Comparison of ENCODE assay signal across 8 cellular contexts in the genomic region with DNA sequence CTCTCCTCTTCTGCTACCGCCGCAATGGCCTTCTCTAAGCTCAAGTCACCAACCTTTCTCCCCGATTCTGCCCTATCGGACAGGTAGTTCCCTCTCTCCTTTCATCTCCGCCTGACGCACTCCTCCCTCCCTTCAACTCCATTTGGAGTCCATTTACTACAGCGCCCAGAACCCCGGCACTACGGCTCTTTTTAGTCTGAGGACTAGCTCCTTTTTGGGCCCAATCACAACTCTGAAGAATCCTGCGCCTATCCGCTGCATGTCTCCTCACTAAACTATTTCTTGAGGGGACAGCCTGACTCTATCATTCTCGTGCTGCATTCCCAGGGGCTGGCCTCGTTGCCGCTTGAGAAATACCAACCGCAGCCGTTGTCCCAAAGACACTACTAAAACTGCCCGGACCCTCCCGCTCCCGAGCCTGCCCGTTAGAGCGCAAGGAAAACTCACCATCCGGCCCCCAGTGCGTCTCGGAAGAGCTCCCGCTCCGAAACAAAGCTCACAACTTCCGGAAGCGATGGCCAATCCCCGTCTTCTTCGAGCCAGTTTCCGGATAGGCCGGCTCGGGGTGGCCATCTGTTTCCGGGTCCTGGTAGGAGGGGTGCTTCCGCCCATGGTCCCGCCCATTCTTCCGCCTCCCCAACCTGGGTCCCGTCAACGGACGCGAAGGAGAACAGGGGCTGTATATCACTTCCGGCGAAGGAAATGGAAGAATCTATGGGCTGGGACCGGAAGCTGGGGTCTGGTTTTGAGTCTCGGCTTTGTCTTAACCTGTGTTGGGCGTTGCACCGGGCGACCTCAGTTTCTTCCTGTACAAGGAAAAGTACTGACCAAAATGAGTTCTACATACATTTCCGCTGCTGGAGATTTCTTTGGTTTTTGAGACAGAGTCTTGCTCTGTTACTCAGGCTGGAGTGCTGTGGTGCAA. TPM values are rescaled to one million over a fixed set of nuclear protein-coding genes. Genes with fewer than 3 reads are reported as not detected.
A peak's percentile ranks its signal among the peaks of the same experiment; 100 is the strongest.
DNase-seq lines count a peak whose midpoint lies in the region; ATAC-seq and TF ChIP-seq lines count a peak whose summit lies in the region.

Gene TPRKB, minus strand, starts transcription at position 491 of the 925 bp plus-strand sequence. CDS start 2,776 bp downstream, outside the sequence.

- intact Hi-C loops in T-helper 1 cell treated with Interleukin-12 subunit alpha and Interleukin-12 subunit beta and Interleukin-4 antibody, amounts not matched to agents 30 ng/mL and 1 ng/mL, for 36 hours (cut with micrococcal nuclease) = loop anchor here (1.0 to 10.0 kb wide), 22 partner anchors 40 to 1908 kb away; partner anchors contain the start of genes ALMS1, AUP1, C2orf81 and CCT7
- intact Hi-C loops in left ventricle myocardium inferior (cut with micrococcal nuclease) = no loop called here
- intact Hi-C loops in prostate gland (cut with DNase I) = no loop called here

- TF ChIP-seq CTCF in GM13976 (IDR thresholded peaks at IDR 0.05; ENCODE audit: borderline replicate concordance, control extremely low read depth, extremely low read depth, insufficient read depth, missing control alignments) (no peak), left ventricle myocardium inferior (IDR thresholded peaks at IDR 0.05; ENCODE audit: borderline replicate concordance) (no peak), prostate gland (IDR thresholded peaks at IDR 0.05) (no peak)

- H3K36me3 ChIP-seq in left ventricle myocardium inferior (peaks cover 35% of the 10 kb centered on the region), prostate gland (no peaks in the 10 kb centered on the region), urinary bladder (ENCODE audit: insufficient read depth) (peaks cover 4% of the 10 kb centered on the region)

- DNase-seq in GM13976 (ENCODE audit: low spot score) (peak; percentile 97), NCI-H146 treated with DMSO at 0.1 percent for 48 hours (lab: John Stamatoyannopoulos, UW; ENCODE audit: unreplicated experiment) (peak; percentile 93), amniotic epithelial cell (ENCODE audit: low read depth) (peak; percentile 98), left ventricle myocardium inferior (peak; percentile 95), prostate gland (ENCODE audit: low spot score) (peak; percentile 93)

- peak within 1 kb of the TSS; percentile 91 for H3K4me3 ChIP-seq in left ventricle myocardium inferior
- peak within 1 kb of the TSS; percentile 60 to 78 for H3K4me3 ChIP-seq in prostate gland
- H3K4me3 ChIP-seq in urinary bladder (ENCODE audit: low read depth, low read length) = peak within 1 kb of the TSS; percentile 77

- H3K4me1 ChIP-seq in left ventricle myocardium inferior (peaks cover 26% of the 10 kb centered on the region), prostate gland (replicated peaks) (peaks cover 10% of the 10 kb centered on the region), urinary bladder (ENCODE audit: insufficient read depth) (no peaks in the 10 kb centered on the region)

- H3K9me3 ChIP-seq in left ventricle myocardium inferior (replicated peaks) (no peaks in the 10 kb centered on the region), prostate gland (no peaks in the 10 kb centered on the region)

- peak; percentile 25 for TF ChIP-seq POLR2A in prostate gland (IDR thresholded peaks at IDR 0.05)

- 1% methylated on average over 49 of the region's 49 CpGs for WGBS in prostate gland
- WGBS in urinary bladder = under 1% methylated on average over 49 of the region's 49 CpGs

- ATAC-seq in HG02870 (IDR thresholded peaks at IDR 0.05; ENCODE audit: unreplicated experiment) = peak; percentile 96

- H3K27me3 ChIP-seq in left ventricle myocardium inferior (ENCODE audit: low read depth) (no peaks in the 10 kb centered on the region), prostate gland (replicated peaks; ENCODE audit: insufficient read depth) (no peaks in the 10 kb centered on the region)

- in situ Hi-C loops in GM13976 (cut with MboI; ENCODE audit: low sequenced_read_pairs, unreplicated experiment) = no loop called here

- peak within 1 kb of the TSS; percentile 88 for H3K27ac ChIP-seq in left ventricle myocardium inferior (replicated peaks)
- peak within 1 kb of the TSS; percentile 66 to 72 for H3K27ac ChIP-seq in prostate gland
- no peak within 1 kb of the TSS for H3K27ac ChIP-seq in urinary bladder (ENCODE audit: low read depth)

RNA-seq across cellular contexts. Expression of gene TPRKB, which starts in this region (rescaled TPM):
- 31.8 and 32.5 TPM in 2 replicates for total RNA-seq in T-helper 1 cell treated with Interleukin-12 subunit alpha and Interleukin-12 subunit beta and Interleukin-4 antibody, amounts not matched to agents 30 ng/mL and 1 ng/mL, for 36 hours
- 30.6 TPM for total RNA-seq in left ventricle myocardium inferior
- 10 to 100 TPM; 26.9 to 54.0 TPM for total RNA-seq in prostate gland
- total RNA-seq in urinary bladder = 48.2 TPM
- 49.9 TPM for polyA plus RNA-seq in urinary bladder
